Comparison of ENCODE assay signal across 29 cellular contexts in genomic region chr13:109363431-109363830, GRCh38.
"Had no signal": no experiment of that assay in that cellular context is flagged by ENCODE, and none has a peak within 500 bp of the region (broad histone marks: within the 10 kb centered on the region; RNA-seq: fewer than 3 reads in every experiment).

No MANE protein-coding gene starts in this region.

- H3K36me3 ChIP-seq: colonic mucosa, esophagus muscularis mucosa, esophagus squamous epithelium, gastrocnemius medialis, gastroesophageal sphincter, heart left ventricle, heart right ventricle had no signal

- ATAC-seq: effector memory CD8-positive, alpha-beta T cell; esophagus mucosa; foreskin keratinocyte; gastrocnemius medialis; gastroesophageal sphincter; heart left ventricle; heart right ventricle had no signal

- H3K4me3 Mint-ChIP-seq: dendritic cell treated with granulocyte-macrophage colony-stimulating factor and Interleukin-4, amounts not matched to agents 40 ng/mL and 50 ng/mL, for 4 days; effector memory CD8-positive, alpha-beta T cell; endodermal cell had no signal

- H3K9me3 Mint-ChIP-seq: dendritic cell treated with granulocyte-macrophage colony-stimulating factor and Interleukin-4, amounts not matched to agents 40 ng/mL and 50 ng/mL, for 4 days had no signal

- DNase-seq: colonic mucosa; cortex of kidney; dermis blood vessel endothelial cell; effector CD4-positive, alpha-beta T cell; effector CD8-positive, alpha-beta T cell; effector memory CD4-positive, alpha-beta T cell; effector memory CD8-positive, alpha-beta T cell; endodermal cell; erythroblast; esophagus squamous epithelium; foreskin fibroblast; foreskin keratinocyte; foreskin melanocyte; gastrocnemius medialis; glutamatergic neuron; head of caudate nucleus; heart left ventricle; heart right ventricle had no signal

- H3K27ac Mint-ChIP-seq: dendritic cell treated with granulocyte-macrophage colony-stimulating factor and Interleukin-4, amounts not matched to agents 40 ng/mL and 50 ng/mL, for 4 days; effector memory CD8-positive, alpha-beta T cell; endodermal cell had no signal

- H3K4me1 ChIP-seq: colonic mucosa, esophagus muscularis mucosa, esophagus squamous epithelium, foreskin keratinocyte, gastrocnemius medialis, gastroesophageal sphincter, heart left ventricle had no signal

- H3K4me1 Mint-ChIP-seq: endodermal cell had no signal

- H3K4me3 ChIP-seq: colonic mucosa, coronary artery, dorsolateral prefrontal cortex, esophagus muscularis mucosa, esophagus squamous epithelium, gastrocnemius medialis, gastroesophageal sphincter, heart left ventricle, heart right ventricle had no signal

- H3K27me3 ChIP-seq: colonic mucosa, dorsolateral prefrontal cortex, esophagus muscularis mucosa, esophagus squamous epithelium, foreskin keratinocyte, gastroesophageal sphincter, heart left ventricle had no signal

- H3K9me3 ChIP-seq: colonic mucosa, esophagus squamous epithelium, gastroesophageal sphincter had no signal

- FAIRE-seq: colon, endometrium, endothelial cell of umbilical vein, frontal cortex had no signal

- H3K27ac ChIP-seq: colonic mucosa, coronary artery, dorsolateral prefrontal cortex, epithelial cell of prostate, esophagus muscularis mucosa, esophagus squamous epithelium, foreskin keratinocyte, gastrocnemius medialis, gastroesophageal sphincter, heart left ventricle, heart right ventricle had no signal
